1 cellular context compared by ENCODE assay signal in the genomic region with DNA sequence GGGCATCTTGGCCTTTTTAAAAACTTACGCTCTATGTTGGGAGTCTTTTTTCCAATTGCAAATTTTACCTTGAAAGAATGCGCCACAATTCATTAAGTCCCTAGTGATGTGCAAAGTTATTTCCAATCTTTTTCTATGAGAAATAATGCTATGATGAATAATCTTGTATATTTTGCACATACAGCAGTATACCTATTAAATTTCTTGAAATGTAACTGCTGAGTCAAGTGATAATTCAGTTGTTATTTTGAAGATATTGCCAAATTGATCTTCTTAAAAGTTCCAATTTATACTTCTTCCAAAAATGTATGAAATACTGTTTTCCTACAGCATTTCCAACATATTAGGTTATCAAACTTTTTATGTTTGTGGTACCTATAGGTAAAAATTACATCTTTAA.
TF ChIP-seq lines count a peak whose summit lies in the region.

No MANE protein-coding gene starts in this region.

TF ChIP-seq in HepG2, 621 proteins besides CTCF, POLR2A, EP300 and RAD21 (continued from another document):
- no peak for TF ChIP-seq TRIM22 (IDR thresholded peaks at IDR 0.05)
- no peak for TF ChIP-seq TARDBP (CRISPR knock-in tag; IDR thresholded peaks at IDR 0.05)
